Comparison of ENCODE assay signal across 17 cellular contexts in genomic region chr6:72617721-72618120, GRCh38. TPM values are rescaled to one million over a fixed set of nuclear protein-coding genes. Genes with fewer than 3 reads are reported as not detected.
DNase-seq lines count a peak whose midpoint lies in the region; ATAC-seq and TF ChIP-seq lines count a peak whose summit lies in the region.
"Had no signal": no experiment of that assay in that cellular context is flagged by ENCODE, and none has a peak within 500 bp of the region (broad histone marks: within the 10 kb centered on the region; RNA-seq: fewer than 3 reads in every experiment).

No MANE protein-coding gene starts in this region.

- H3K9me3 ChIP-seq in mesenchymal stem cell (ENCODE audit: control insufficient read depth, low read length) (no peaks in the 10 kb centered on the region), body of pancreas (no peaks in the 10 kb centered on the region)
- H3K9me3 ChIP-seq: BLaER1, HAP-1 had no signal

- POLR2A ChIA-PET in T-cell (lab: Charles Lee): no interaction called here

- H2BK120ac ChIP-seq in mesenchymal stem cell (ENCODE audit: low read depth, low read length): no peak overlapping the region

- no peak overlapping the region for H2BK15ac ChIP-seq in mesenchymal stem cell (ENCODE audit: low read depth, poor library complexity, severe bottlenecking)

- no peak for TF ChIP-seq CTCF in body of pancreas (IDR thresholded peaks at IDR 0.05)

- H3K14ac ChIP-seq in mesenchymal stem cell (ENCODE audit: low read length in 2 of 2): no peak overlapping the region

- H3K36me3 Mint-ChIP-seq in activated naive CD4-positive, alpha-beta T cell treated with anti-CD3 and anti-CD28 coated beads, Interleukin-2, amount 50 U/mL, for 24 hours: no peaks in the 10 kb centered on the region
- no peaks in the 10 kb centered on the region for H3K36me3 Mint-ChIP-seq in T-cell
- H3K36me3 Mint-ChIP-seq: CD4-positive, CD25-positive, alpha-beta regulatory T cell had no signal

- no peak overlapping the region for H3K4me3 Mint-ChIP-seq in activated naive CD4-positive, alpha-beta T cell treated with anti-CD3 and anti-CD28 coated beads, Interleukin-2, amount 50 U/mL, for 24 hours
- H3K4me3 Mint-ChIP-seq in T-cell: no peak overlapping the region
- H3K4me3 Mint-ChIP-seq: CD4-positive, CD25-positive, alpha-beta regulatory T cell; HFFc6 had no signal

- H3K4me1 ChIP-seq in mesenchymal stem cell (ENCODE audit: control insufficient read depth, insufficient read depth, low read depth, low read length): peaks cover 22% of the 10 kb centered on the region
- peaks cover 30% of the 10 kb centered on the region for H3K4me1 ChIP-seq in body of pancreas
- H3K4me1 ChIP-seq: HAP-1 had no signal

- no peaks in the 10 kb centered on the region for H3K27me3 Mint-ChIP-seq in activated naive CD4-positive, alpha-beta T cell treated with anti-CD3 and anti-CD28 coated beads, Interleukin-2, amount 50 U/mL, for 24 hours
- no peaks in the 10 kb centered on the region for H3K27me3 Mint-ChIP-seq in T-cell

- TF ChIP-seq POLR2A in body of pancreas (IDR thresholded peaks at IDR 0.05): no peak

- H4K8ac ChIP-seq in mesenchymal stem cell (ENCODE audit: low read length): no peak overlapping the region

- ATAC-seq in T-cell (replicated peaks in 1 of 4) (no peak), body of pancreas (no peak), left cardiac atrium (no peak)
- ATAC-seq: HepG2 had no signal

- H2BK12ac ChIP-seq in mesenchymal stem cell (ENCODE audit: low read length in 2 of 2): no peak overlapping the region

- peak overlapping the region; percentile 38 for H3K27ac Mint-ChIP-seq in activated naive CD4-positive, alpha-beta T cell treated with anti-CD3 and anti-CD28 coated beads, Interleukin-2, amount 50 U/mL, for 24 hours
- peak overlapping the region; percentile 33 to 98 for H3K27ac Mint-ChIP-seq in T-cell
- H3K27ac Mint-ChIP-seq: HFFc6 had no signal

- H3K27ac ChIP-seq in mesenchymal stem cell (ENCODE audit: low read length, poor library complexity, severe bottlenecking) (no peak overlapping the region), body of pancreas (no peak overlapping the region)
- H3K27ac ChIP-seq: BLaER1 had no signal

- H3K36me3 ChIP-seq in mesenchymal stem cell (ENCODE audit: control insufficient read depth in 1 of 2, insufficient read depth in 2 of 2, low read depth in 1 of 2, low read length in 2 of 2) (no peaks in the 10 kb centered on the region), body of pancreas (replicated peaks in 1 of 2; ENCODE audit: insufficient read depth in 1 of 2, low read depth in 2 of 2) (no peaks in the 10 kb centered on the region)
- H3K36me3 ChIP-seq: BLaER1, HAP-1 had no signal

- H3K4me2 ChIP-seq in mesenchymal stem cell (ENCODE audit: low read length, poor library complexity, severe bottlenecking): no peak overlapping the region

- H2AFZ ChIP-seq in mesenchymal stem cell (ENCODE audit: low read depth, low read length): no peak overlapping the region

- H3K4me3 ChIP-seq in mesenchymal stem cell (ENCODE audit: insufficient read depth in 1 of 2, low read depth in 1 of 2, low read length in 2 of 2) (no peak overlapping the region), body of pancreas (no peak overlapping the region)
- H3K4me3 ChIP-seq: BLaER1, HAP-1 had no signal

- H3K23ac ChIP-seq in mesenchymal stem cell (ENCODE audit: low read length in 2 of 2): no peak overlapping the region

- no peak for DNase-seq in activated naive CD4-positive, alpha-beta T cell treated with Interleukin-2 at 50 U/mL for 16 hours
- DNase-seq in T-cell (no peak), mesenchymal stem cell (peak; percentile 44), body of pancreas (no peak), left cardiac atrium (no peak), dedifferentiated amniotic fluid mesenchymal stem cell (ENCODE audit: extremely low spot score) (no peak)
- DNase-seq: 8988T; AML-193; Calu3; CD4-positive, CD25-positive, alpha-beta regulatory T cell; DMS79; EL; HFFc6 had no signal

- CTCF ChIA-PET in T-cell (lab: Charles Lee): interaction anchor here (0.5 to 7.4 kb wide), 6 partner anchors 9 to 733 kb away, joined by 3 to 150 read pairs (median 4); no protein-coding TSS in a partner anchor

- no peak overlapping the region for H2BK5ac ChIP-seq in mesenchymal stem cell (ENCODE audit: low read depth, low read length, poor library complexity, severe bottlenecking)

- no peaks in the 10 kb centered on the region for H3K79me1 ChIP-seq in mesenchymal stem cell (replicated peaks; ENCODE audit: low read length, poor library complexity, severe bottlenecking)

- H3K18ac ChIP-seq in mesenchymal stem cell (ENCODE audit: low read depth in 1 of 2, low read length in 2 of 2): no peak overlapping the region

- H3K9ac ChIP-seq in mesenchymal stem cell (ENCODE audit: low read length): no peak overlapping the region
- H3K9ac ChIP-seq: BLaER1 had no signal

- H3K27me3 ChIP-seq in mesenchymal stem cell (ENCODE audit: control insufficient read depth in 1 of 2, insufficient read depth in 1 of 2, low read length in 2 of 2) (peaks cover 40 to 48% of the 10 kb centered on the region in 2 experiments), body of pancreas (no peaks in the 10 kb centered on the region)
- H3K27me3 ChIP-seq: BLaER1 had no signal

- no peak overlapping the region for H4K91ac ChIP-seq in mesenchymal stem cell (ENCODE audit: low read length)

- no peak overlapping the region for H2AK5ac ChIP-seq in mesenchymal stem cell (ENCODE audit: low read length, severe bottlenecking)

- H3K4me1 Mint-ChIP-seq in activated naive CD4-positive, alpha-beta T cell treated with anti-CD3 and anti-CD28 coated beads, Interleukin-2, amount 50 U/mL, for 24 hours: peaks cover 69% of the 10 kb centered on the region
- peaks cover 38 to 54% (median 49%) of the 10 kb centered on the region in 3 donors for H3K4me1 Mint-ChIP-seq in T-cell

- no peak overlapping the region for H3K4ac ChIP-seq in mesenchymal stem cell (ENCODE audit: low read depth in 1 of 2, low read length in 2 of 2)

- no peaks in the 10 kb centered on the region for H3K9me3 Mint-ChIP-seq in activated naive CD4-positive, alpha-beta T cell treated with anti-CD3 and anti-CD28 coated beads, Interleukin-2, amount 50 U/mL, for 24 hours
- H3K9me3 Mint-ChIP-seq in T-cell: peaks cover 0 to 3% (median 0%) of the 10 kb centered on the region in 3 donors
- H3K9me3 Mint-ChIP-seq: HFFc6 had no signal

- intact Hi-C loops in body of pancreas (cut with DNase I) (no loop called here), left cardiac atrium (cut with DNase I) (loop anchor here (5.0 to 10.0 kb wide), 3 partner anchors 203 to 517 kb away; no protein-coding TSS in a partner anchor)

- WGBS in mesenchymal stem cell: 83% methylated on average over 2 of the region's 3 CpGs
- 73 to 80% methylated on average over 3 of the region's 3 CpGs for WGBS in body of pancreas, 2 donors

RNA-seq across cellular contexts. Expression of gene KCNQ5, which starts 4.1 kb away (rescaled TPM):
- total RNA-seq in T-cell (1 to 10 TPM; 3.5 to 5.3 (median 4.3) TPM), body of pancreas (1 to 10 TPM; 1.0 to 1.6 TPM), left cardiac atrium (under 1 TPM; 0.16 to 0.44 TPM)
- polyA plus RNA-seq in mesenchymal stem cell (2013, experiment 1 of 2): 0.65 TPM
- 0.67 TPM for polyA plus RNA-seq in mesenchymal stem cell (2013, experiment 2 of 2)
- total RNA-seq: Calu3, HepG2 had no signal
